Comparison of ENCODE assay signal across 8 cellular contexts in genomic region chr5:180802325-180803180, GRCh38. TPM values are rescaled to one million over a fixed set of nuclear protein-coding genes. Genes with fewer than 3 reads are reported as not detected.
DNase-seq lines count a peak whose midpoint lies in the region; ATAC-seq, FAIRE-seq and TF ChIP-seq lines count a peak whose summit lies in the region.

Gene MGAT1, minus strand, starts transcription at chr5:180802806. Its CDS starts 9,835 bp downstream, at chr5:180792971.

- intact Hi-C loops in HCT116 (cut with micrococcal nuclease), result no loop called here

- peaks cover 10% of the 10 kb centered on the region; the same call in 1 of the 2 replicates for H4K20me1 ChIP-seq in HCT116 (ENCODE audit: insufficient read depth)

- CTCF ChIA-PET in GM10248 (lab: Yijun Ruan, JAX) (interaction anchor here (0.6 to 1.6 kb wide), 7 partner anchors 8 to 67 kb away, joined by 3 to 5 read pairs (median 4); no protein-coding TSS in a partner anchor), HCT116 (lab: Charles Lee) (interaction anchor here (0.6 kb wide), 1 partner anchor 8 kb away, joined by 3 read pairs; no protein-coding TSS in a partner anchor)

- FAIRE-seq in bronchial epithelial cell (lab: Jason Lieb, UNC), result no peak

- peak within 1 kb of the TSS; percentile 72 for H3K4me2 ChIP-seq in HCT116 (ENCODE audit: low read length)

- TF ChIP-seq POLR2A in HCT116 (IDR thresholded peaks at IDR 0.05; ENCODE audit: borderline replicate concordance, extremely low read depth, insufficient read depth, insufficient read length), result peak; percentile 88

- H3K4me3 ChIP-seq in HCT116 (replicated peaks in 1 of 2; ENCODE audit: low read depth in 1 of 2, low read length in 2 of 2) (peak within 1 kb of the TSS; percentile 88 to 89), bronchial epithelial cell (ENCODE audit: low read depth, low read length) (peak within 1 kb of the TSS; percentile 92)

- H3K27me3 ChIP-seq in HCT116 (ENCODE audit: insufficient read depth, low read length) (no peaks in the 10 kb centered on the region), bronchial epithelial cell (ENCODE audit: control insufficient read depth, insufficient read depth, low read length) (no peaks in the 10 kb centered on the region)

- no peak for TF ChIP-seq RAD21 in HCT116 (IDR thresholded peaks at IDR 0.05; ENCODE audit: low read depth)

- H3K9me2 ChIP-seq in HCT116 (ENCODE audit: insufficient read depth), result no peaks in the 10 kb centered on the region

- ATAC-seq in HCT116, result peak; percentile 88

- H3K27ac ChIP-seq in HCT116 (ENCODE audit: low read depth, low read length) (peak within 1 kb of the TSS; percentile 79), VCaP (peak within 1 kb of the TSS; percentile 86)

- no peak within 1 kb of the TSS for H2AFZ ChIP-seq in HCT116 (ENCODE audit: low read depth, low read length, poor library complexity, severe bottlenecking)

- RAD21 ChIA-PET in HCT116 (lab: Charles Lee; ENCODE audit: low non-redundant PET in 1 of 2, low total read pairs in 2 of 2, uncharacterized antibody in 2 of 2, unreplicated experiment in 2 of 2), result no interaction called here

- H3K9ac ChIP-seq in HCT116 (ENCODE audit: low read length), result peak within 1 kb of the TSS; percentile 89

- peak; percentile 95 for DNase-seq in GM10248 (ENCODE audit: extremely low spot score)
- DNase-seq in HCT116 (ENCODE audit: low read depth, low spot score), result no peak
- DNase-seq in NAMALWA (ENCODE audit: low spot score), result peak; percentile 73
- DNase-seq in bronchial epithelial cell (ENCODE audit: low read depth), result peak; percentile 64
- peak; percentile 84 for DNase-seq in iris pigment epithelial cell (ENCODE audit: low read depth)
- DNase-seq in stimulated activated CD4-positive, alpha-beta T cell treated with anti-CD3 and anti-CD28 coated beads, Interleukin-12 subunit alpha, Interleukin-12 subunit beta, amount 100 ng/mL, for 24 hours (ENCODE audit: low read depth in 2 of 2), result peak; percentile 50 to 82
- no peak for DNase-seq in NCI-H187 treated with DMSO at 0.1 percent for 48 hours (lab: John Stamatoyannopoulos, UW)

- TF ChIP-seq CTCF in GM10248 (IDR thresholded peaks at IDR 0.05; ENCODE audit: control extremely low read depth, extremely low read depth, low read depth, missing control alignments), result no peak
- no peak for TF ChIP-seq CTCF in HCT116 (IDR thresholded peaks at IDR 0.05 in 2 of 3, conservative IDR thresholded peaks at IDR 0.05 in 1 of 3; ENCODE audit: borderline replicate concordance in 1 of 3, insufficient read depth in 1 of 3, low read depth in 2 of 3, low read length in 2 of 3)
- TF ChIP-seq CTCF in VCaP (conservative IDR thresholded peaks at IDR 0.05), result no peak
- no peak for TF ChIP-seq CTCF in bronchial epithelial cell (IDR thresholded peaks at IDR 0.05; ENCODE audit: insufficient read depth, low read length, severe bottlenecking)

- H3K36me3 ChIP-seq in HCT116 (ENCODE audit: control insufficient read depth in 1 of 2, insufficient read depth in 2 of 2, low read length in 2 of 2) (peaks cover 0 to 15% of the 10 kb centered on the region in 2 experiments; a peak in 2 of 4 replicates), bronchial epithelial cell (ENCODE audit: control insufficient read depth, insufficient read depth, low read length) (peaks cover 7% of the 10 kb centered on the region)

- H3K79me2 ChIP-seq in HCT116 (ENCODE audit: insufficient read depth, low read length), result peaks cover 55% of the 10 kb centered on the region

- peaks cover 5 to 40% of the 10 kb centered on the region in 2 experiments; a peak in 3 of 4 replicates for H3K4me1 ChIP-seq in HCT116 (ENCODE audit: control insufficient read depth in 1 of 2, insufficient read depth in 2 of 2, low read length in 2 of 2)

- BruUV-seq in HCT116 (replicated peaks; lab: Mats Ljungman, UMichigan), result no TSS peak

- POLR2A ChIA-PET in GM10248 (lab: Yijun Ruan, JAX), result no interaction called here
- POLR2A ChIA-PET in HCT116 (lab: Charles Lee), result interaction anchor here (1.1 kb wide), 1 partner anchor 16 kb away, joined by 4 read pairs; no protein-coding TSS in a partner anchor

- no peaks in the 10 kb centered on the region for H3K9me3 ChIP-seq in HCT116 (ENCODE audit: control insufficient read depth in 1 of 2, insufficient read depth in 1 of 2, low read depth in 1 of 2, low read length in 2 of 2)

TF ChIP-seq in HCT116, 20 proteins besides CTCF, POLR2A, EP300 and RAD21:
- TF ChIP-seq SIN3A (IDR thresholded peaks at IDR 0.05; ENCODE audit: low read depth), result no peak
- TF ChIP-seq JUND (IDR thresholded peaks at IDR 0.05), result no peak
- TF ChIP-seq ATF3 (IDR thresholded peaks at IDR 0.05), result no peak
- no peak for TF ChIP-seq EZH2 (IDR thresholded peaks at IDR 0.05)
- TF ChIP-seq TCF7L2 (IDR thresholded peaks at IDR 0.05; ENCODE audit: borderline replicate concordance, extremely low read depth, insufficient read depth, insufficient read length), result no peak
- no peak for TF ChIP-seq ZNF274 (IDR thresholded peaks at IDR 0.05; ENCODE audit: low read depth, low read length)
- peak; percentile 8 for TF ChIP-seq YY1 (IDR thresholded peaks at IDR 0.05; ENCODE audit: extremely low read depth, insufficient replicate concordance, low read depth, low read length)
- no peak for TF ChIP-seq SRF (IDR thresholded peaks at IDR 0.05; ENCODE audit: low read depth)
- TF ChIP-seq ELF1 (IDR thresholded peaks at IDR 0.05; ENCODE audit: borderline replicate concordance, low read depth), result no peak
- no peak for TF ChIP-seq SP1 (IDR thresholded peaks at IDR 0.05; ENCODE audit: low read depth)
- no peak for TF ChIP-seq EGR1 (IDR thresholded peaks at IDR 0.05; ENCODE audit: low read depth)
- TF ChIP-seq ZFX (IDR thresholded peaks at IDR 0.05), result peak; percentile 65
- TF ChIP-seq ZBTB33 (IDR thresholded peaks at IDR 0.05; ENCODE audit: extremely low read depth, insufficient replicate concordance, low read length), result no peak
- no peak for TF ChIP-seq MAX (IDR thresholded peaks at IDR 0.05)
- no peak for TF ChIP-seq REST (IDR thresholded peaks at IDR 0.05; ENCODE audit: low read depth)
- no peak for TF ChIP-seq FOSL1 (IDR thresholded peaks at IDR 0.05; ENCODE audit: low read depth)
- TF ChIP-seq EZH2phosphoT487 (IDR thresholded peaks at IDR 0.05; ENCODE audit: borderline replicate concordance), result no peak
- TF ChIP-seq CBX3 (IDR thresholded peaks at IDR 0.05; ENCODE audit: low read depth), result no peak
- peak; percentile 93 for TF ChIP-seq POLR2AphosphoS5 (IDR thresholded peaks at IDR 0.05; ENCODE audit: low read depth, low read length)
- no peak for TF ChIP-seq CEBPB (IDR thresholded peaks at IDR 0.05; ENCODE audit: low read depth)

RNA-seq across cellular contexts. Expression of gene MGAT1, which starts in this region (rescaled TPM):
- 53.0 TPM for total RNA-seq in HCT116 (2021; ENCODE audit: unreplicated experiment)
- polyA plus RNA-seq in HCT116 (2012), result 44.8 and 49.4 TPM in 2 replicates
- 62.1 and 78.2 TPM in 2 replicates for total RNA-seq in bronchial epithelial cell

Comparison
In these comparisons a context has a peak if more than half of its experiments do, and no peak if none do; other contexts are left out.
1. DNase-seq: peak in GM10248 (single experiment), NAMALWA (single experiment), bronchial epithelial cell (single experiment), iris pigment epithelial cell (single experiment) and stimulated activated CD4-positive, alpha-beta T cell treated with anti-CD3 and anti-CD28 coated beads, Interleukin-12 subunit alpha, Interleukin-12 subunit beta, amount 100 ng/mL, for 24 hours (2 of 2); none in HCT116 (single experiment) and NCI-H187 treated with DMSO at 0.1 percent for 48 hours (single experiment).